Comparison of ENCODE assay signal across 11 cellular contexts in genomic region chr12:31578632-31579031, GRCh38. TPM values are rescaled to one million over a fixed set of nuclear protein-coding genes. Genes with fewer than 3 reads are reported as not detected.
DNase-seq lines count a peak whose midpoint lies in the region; ATAC-seq, FAIRE-seq and TF ChIP-seq lines count a peak whose summit lies in the region.
"Had no signal": no experiment of that assay in that cellular context is flagged by ENCODE, and none has a peak within 500 bp of the region (broad histone marks: within the 10 kb centered on the region; RNA-seq: fewer than 3 reads in every experiment).

No MANE protein-coding gene starts in this region.

- no peak overlapping the region for H3K4me3 ChIP-seq in astrocyte of the spinal cord (ENCODE audit: low read depth, low read length)
- H3K4me3 ChIP-seq: sigmoid colon had no signal

- DNase-seq in EH (ENCODE audit: low read depth) (peak; percentile 80), astrocyte of the spinal cord (ENCODE audit: low read depth, low spot score) (peak; percentile 22), lung microvascular endothelial cell (ENCODE audit: low read depth in 2 of 2) (peak; percentile 81 to 89), urothelium cell line (ENCODE audit: low spot score) (no peak), HuH-7 (ENCODE audit: low spot score) (no peak)
- DNase-seq: Kasumi-1, NCI-H510A, sigmoid colon had no signal

- no peak for TF ChIP-seq CTCF in astrocyte of the spinal cord (IDR thresholded peaks at IDR 0.05; ENCODE audit: low read depth, low read length)

- peak; percentile 67 for ATAC-seq in HG02938 (IDR thresholded peaks at IDR 0.05; ENCODE audit: unreplicated experiment)
- ATAC-seq in GM21723 (IDR thresholded peaks at IDR 0.05; ENCODE audit: unreplicated experiment): no peak
- no peak for ATAC-seq in GM21381 (IDR thresholded peaks at IDR 0.05; ENCODE audit: unreplicated experiment)

- in situ Hi-C loops in astrocyte of the spinal cord (cut with HindIII; ENCODE audit: low sequenced_read_pairs): no loop called here

- FAIRE-seq in urothelium cell line (lab: Jason Lieb, UNC): no peak

RNA-seq across cellular contexts. Expression of gene DENND5B, which starts 12.3 kb away (rescaled TPM):
- total RNA-seq in lung microvascular endothelial cell: 5.8 and 7.2 TPM in 2 replicates

Comparison
In these comparisons a context has a peak if more than half of its experiments do, and no peak if none do; other contexts are left out.
1. DNase-seq: peak in EH (single experiment), astrocyte of the spinal cord (single experiment) and lung microvascular endothelial cell (2 of 2); none in urothelium cell line (single experiment) and HuH-7 (single experiment).